ENCODE assay signal across 23 cellular contexts in the genomic region with DNA sequence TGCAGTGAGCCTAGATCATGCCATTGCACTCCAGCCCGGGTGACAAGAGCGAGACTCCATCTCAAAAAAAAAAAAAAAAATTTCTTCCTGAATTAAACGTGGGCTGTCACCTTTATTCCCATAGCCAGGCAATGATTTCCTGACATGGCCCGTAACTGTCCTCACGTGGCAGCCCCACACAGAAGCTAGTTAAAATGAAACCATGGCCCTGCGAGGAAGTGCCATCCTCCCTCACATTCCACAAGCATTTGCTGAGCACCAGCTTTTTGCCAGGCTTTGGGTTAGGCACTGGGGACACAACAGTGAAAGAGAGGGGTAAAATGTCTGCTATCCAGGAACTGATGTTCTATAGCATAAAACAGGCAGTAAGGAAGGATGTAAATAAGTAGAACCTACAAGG. TPM values are rescaled to one million over a fixed set of nuclear protein-coding genes. Genes with fewer than 3 reads are reported as not detected.
"Had no signal": no experiment of that assay in that cellular context is flagged by ENCODE, and none has a peak within 500 bp of the region (broad histone marks: within the 10 kb centered on the region; RNA-seq: fewer than 3 reads in every experiment).

No MANE protein-coding gene starts in this region.

- H3K9me3 ChIP-seq: sigmoid colon, suprapubic skin had no signal

- H3K36me3 ChIP-seq: sigmoid colon, spleen, suprapubic skin, tibial nerve had no signal

- H3K36me3 Mint-ChIP-seq: activated naive CD4-positive, alpha-beta T cell treated with anti-CD3 and anti-CD28 coated beads, Interleukin-2, amount 50 U/mL, for 24 hours; brain; memory B cell; natural killer cell treated with Interleukin-12 subunit alpha and Interleukin-12 subunit beta and Interleukin-15 and Interleukin-18, amount 100 ng/mL, for 72 hours had no signal

- DNase-seq: activated CD4-positive, alpha-beta T cell treated with anti-CD3 and anti-CD28 coated beads, Interleukin-2, amount 10 ng/mL, durations not matched to agents 24 days and 14 days; activated CD8-positive, alpha-beta T cell treated with anti-CD3 and anti-CD28 coated beads, Interleukin-2, amount 10 ng/mL, durations not matched to agents 7 days and 5 days; activated gamma-delta T cell treated with Interleukin-2 at 50 U/mL for 16 hours; anterior cingulate cortex; effector CD4-positive, alpha-beta T cell; foreskin keratinocyte; left colon; nucleus accumbens; sigmoid colon; spleen; stimulated activated CD4-positive, alpha-beta T cell treated with anti-CD3 and anti-CD28 coated beads, Interleukin-4, amount 100 ng/mL, for 4 hours; stimulated activated naive CD8-positive, alpha-beta T cell treated with anti-CD3 and anti-CD28 coated beads, Interleukin-15, amount 100 ng/mL, for 72 hours had no signal

- ATAC-seq: activated CD4-positive, CD25-positive, alpha-beta regulatory T cell treated with anti-CD3 and anti-CD28 coated beads, Interleukin-2, amount 50 U/mL, for 24 hours; activated CD8-positive, alpha-beta T cell treated with anti-CD3 and anti-CD28 coated beads, Interleukin-2, amount 10 ng/mL, durations not matched to agents 7 days and 5 days; foreskin keratinocyte; left colon; stimulated activated naive CD8-positive, alpha-beta T cell treated with anti-CD3 and anti-CD28 coated beads, Interleukin-15, amount 100 ng/mL, for 72 hours had no signal

- H3K27me3 Mint-ChIP-seq: activated CD4-positive, alpha-beta T cell treated with anti-CD3 and anti-CD28 coated beads, Interleukin-2, amount 10 ng/mL, durations not matched to agents 24 days and 14 days; stimulated activated naive CD8-positive, alpha-beta T cell treated with anti-CD3 and anti-CD28 coated beads, Interleukin-15, amount 100 ng/mL, for 72 hours had no signal

- H3K4me3 Mint-ChIP-seq: activated CD4-positive, alpha-beta T cell treated with anti-CD3 and anti-CD28 coated beads, Interleukin-2, amount 10 ng/mL, durations not matched to agents 24 days and 14 days; activated CD8-positive, alpha-beta T cell treated with anti-CD3 and anti-CD28 coated beads, Interleukin-2, amount 10 ng/mL, durations not matched to agents 7 days and 5 days; activated naive CD4-positive, alpha-beta T cell treated with anti-CD3 and anti-CD28 coated beads, Interleukin-2, amount 50 U/mL, for 24 hours; activated T-helper 1 cell treated with anti-CD3 and anti-CD28 coated beads, Interleukin-12 subunit alpha, Interleukin-12 subunit beta, Interleukin-2, Interleukin-4 antibody, amounts not matched to agents 30 ng/mL and 10 ng/mL and 1 ng/mL, durations not matched to agents 14 hours and 24 hours and 36 hours; brain; dendritic cell treated with granulocyte-macrophage colony-stimulating factor and Interleukin-4, amounts not matched to agents 40 ng/mL and 50 ng/mL, for 4 days; memory B cell; natural killer cell treated with Interleukin-12 subunit alpha and Interleukin-12 subunit beta and Interleukin-15 and Interleukin-18, amount 100 ng/mL, for 72 hours; stimulated activated naive CD8-positive, alpha-beta T cell treated with anti-CD3 and anti-CD28 coated beads, Interleukin-15, amount 100 ng/mL, for 72 hours had no signal

- H3K4me1 Mint-ChIP-seq: activated naive CD4-positive, alpha-beta T cell treated with anti-CD3 and anti-CD28 coated beads, Interleukin-2, amount 50 U/mL, for 24 hours; brain; memory B cell had no signal

- H3K27ac ChIP-seq: foreskin keratinocyte, sigmoid colon, spleen, suprapubic skin, tibial nerve had no signal

- H3K4me3 ChIP-seq: sigmoid colon, spleen, suprapubic skin, tibial nerve had no signal

- H3K27me3 ChIP-seq: foreskin keratinocyte, sigmoid colon, suprapubic skin, tibial nerve had no signal

- H3K9me3 Mint-ChIP-seq: activated naive CD4-positive, alpha-beta T cell treated with anti-CD3 and anti-CD28 coated beads, Interleukin-2, amount 50 U/mL, for 24 hours; activated T-helper 1 cell treated with anti-CD3 and anti-CD28 coated beads, Interleukin-12 subunit alpha, Interleukin-12 subunit beta, Interleukin-2, Interleukin-4 antibody, amounts not matched to agents 30 ng/mL and 10 ng/mL and 1 ng/mL, durations not matched to agents 14 hours and 24 hours and 36 hours; dendritic cell treated with granulocyte-macrophage colony-stimulating factor and Interleukin-4, amounts not matched to agents 40 ng/mL and 50 ng/mL, for 4 days; natural killer cell treated with Interleukin-12 subunit alpha and Interleukin-12 subunit beta and Interleukin-15 and Interleukin-18, amount 100 ng/mL, for 72 hours had no signal

- H3K27ac Mint-ChIP-seq: activated CD4-positive, alpha-beta T cell treated with anti-CD3 and anti-CD28 coated beads, Interleukin-2, amount 10 ng/mL, durations not matched to agents 24 days and 14 days; activated CD8-positive, alpha-beta T cell treated with anti-CD3 and anti-CD28 coated beads, Interleukin-2, amount 10 ng/mL, durations not matched to agents 7 days and 5 days; activated naive CD4-positive, alpha-beta T cell treated with anti-CD3 and anti-CD28 coated beads, Interleukin-2, amount 50 U/mL, for 24 hours; activated T-helper 1 cell treated with anti-CD3 and anti-CD28 coated beads, Interleukin-12 subunit alpha, Interleukin-12 subunit beta, Interleukin-2, Interleukin-4 antibody, amounts not matched to agents 30 ng/mL and 10 ng/mL and 1 ng/mL, durations not matched to agents 14 hours and 24 hours and 36 hours; brain; dendritic cell treated with granulocyte-macrophage colony-stimulating factor and Interleukin-4, amounts not matched to agents 40 ng/mL and 50 ng/mL, for 4 days; memory B cell; natural killer cell treated with Interleukin-12 subunit alpha and Interleukin-12 subunit beta and Interleukin-15 and Interleukin-18, amount 100 ng/mL, for 72 hours; stimulated activated naive CD8-positive, alpha-beta T cell treated with anti-CD3 and anti-CD28 coated beads, Interleukin-15, amount 100 ng/mL, for 72 hours had no signal

- H3K4me1 ChIP-seq: foreskin keratinocyte, sigmoid colon, spleen, suprapubic skin, tibial nerve had no signal

RNA-seq across cellular contexts. Expression of gene FBXO27, which starts 13.2 kb away (rescaled TPM):
- total RNA-seq: activated CD8-positive, alpha-beta T cell treated with anti-CD3 and anti-CD28 coated beads, Interleukin-2, amount 10 ng/mL, durations not matched to agents 7 days and 5 days had no signal

RNA-seq across cellular contexts. Expression of gene ACP7, which starts 38.7 kb away (rescaled TPM):
- total RNA-seq: activated CD4-positive, alpha-beta T cell treated with anti-CD3 and anti-CD28 coated beads, Interleukin-2, amount 10 ng/mL, durations not matched to agents 24 days and 14 days; activated CD8-positive, alpha-beta T cell treated with anti-CD3 and anti-CD28 coated beads, Interleukin-2, amount 10 ng/mL, durations not matched to agents 7 days and 5 days; activated T-helper 1 cell treated with anti-CD3 and anti-CD28 coated beads, Interleukin-12 subunit alpha, Interleukin-12 subunit beta, Interleukin-2, Interleukin-4 antibody, amounts not matched to agents 30 ng/mL and 10 ng/mL and 1 ng/mL, durations not matched to agents 14 hours and 24 hours and 36 hours; cardiac septum; glomerular endothelial cell; left colon; sigmoid colon; spleen had no signal
- polyA plus RNA-seq: sigmoid colon, spleen had no signal
